8 cellular contexts compared by ENCODE assay signal in genomic region chr6:1796706-1797529, GRCh38.
A peak's percentile ranks its signal among the peaks of the same experiment; 100 is the strongest.
DNase-seq lines count a peak whose midpoint lies in the region; ATAC-seq, FAIRE-seq and TF ChIP-seq lines count a peak whose summit lies in the region.
"Had no signal": no experiment of that assay in that cellular context is flagged by ENCODE, and none has a peak within 500 bp of the region (broad histone marks: within the 10 kb centered on the region; RNA-seq: fewer than 3 reads in every experiment).

No MANE protein-coding gene starts in this region.

- H3K27me3 Mint-ChIP-seq in HFFc6 (ENCODE audit: insufficient read depth): no peaks in the 10 kb centered on the region; the same call in 1 of the 2 replicates
- no peaks in the 10 kb centered on the region for H3K27me3 Mint-ChIP-seq in CD14-positive monocyte (ENCODE audit: low read depth in 3 of 3)

- FAIRE-seq in HepG2 (lab: Jason Lieb, UNC): no peak
- FAIRE-seq: endometrium had no signal

- H3K4me1 ChIP-seq in gastrocnemius medialis: no peaks in the 10 kb centered on the region
- H3K4me1 ChIP-seq in HepG2 (ENCODE audit: insufficient read depth, low read length): 0 out of 2 replicates have a peak, but pooled peaks cover 8% of the 10 kb centered on the region

- H3K9me3 Mint-ChIP-seq in HFFc6: no peaks in the 10 kb centered on the region
- peaks cover 0 to 1% (median 0%) of the 10 kb centered on the region in 7 donors for H3K9me3 Mint-ChIP-seq in CD14-positive monocyte

- DNase-seq in HFFc6: peak; percentile 9
- no peak for DNase-seq in gastrocnemius medialis
- DNase-seq in HepG2 (ENCODE audit: low spot score): no peak
- DNase-seq in CD14-positive monocyte (ENCODE audit: low spot score): no peak
- DNase-seq in activated CD8-positive, alpha-beta memory T cell treated with anti-CD3 and anti-CD28 coated beads, Interleukin-2, amount 50 U/mL, for 4 hours: no peak

- no peak overlapping the region for H2AFZ ChIP-seq in HepG2 (ENCODE audit: low read length)

- no TSS peak for BruUV-seq in HepG2 (replicated peaks; lab: Mats Ljungman, UMichigan)

- H3K36me3 Mint-ChIP-seq in HFFc6 (ENCODE audit: low read depth): no peaks in the 10 kb centered on the region
- no peaks in the 10 kb centered on the region for H3K36me3 Mint-ChIP-seq in CD14-positive monocyte

- no peaks in the 10 kb centered on the region; the same call in 1 of the 2 replicates for H4K20me1 ChIP-seq in HepG2 (ENCODE audit: insufficient read depth, low read length)

- intact Hi-C loops in gastrocnemius medialis (cut with DNase I; ENCODE audit: low total_unique reads) (no loop called here), HepG2 (cut with micrococcal nuclease; ENCODE audit: unreplicated experiment) (loop anchor here (10.0 kb wide), 1 partner anchor 308 kb away; no protein-coding TSS in a partner anchor), CD14-positive monocyte (cut with micrococcal nuclease) (no loop called here)

- H3K9ac ChIP-seq in HepG2 (ENCODE audit: insufficient read depth, low read depth, low read length): no peak overlapping the region

- no peak overlapping the region for H3K4me2 ChIP-seq in HepG2 (ENCODE audit: low read depth, low read length)

- no peaks in the 10 kb centered on the region for H3K36me3 ChIP-seq in gastrocnemius medialis
- peaks cover 0 to 7% of the 10 kb centered on the region in 2 experiments; a peak in 3 of 5 replicates for H3K36me3 ChIP-seq in HepG2 (replicated peaks in 1 of 2; ENCODE audit: control insufficient read depth in 1 of 2, insufficient read depth in 2 of 2, low read length in 2 of 2)

- H3K27me3 ChIP-seq in gastrocnemius medialis: no peaks in the 10 kb centered on the region
- no peaks in the 10 kb centered on the region for H3K27me3 ChIP-seq in HepG2 (ENCODE audit: control insufficient read depth in 1 of 2, insufficient read depth in 2 of 2, low read length in 2 of 2)

- in situ Hi-C loops in gastrocnemius medialis (cut with MboI; ENCODE audit: low sequenced_read_pairs in 4 of 4) (no loop called here), HepG2 (cut with HindIII; ENCODE audit: extremely low pct_ligation_motif_present, low pct_unique_long_range_greater_than_20kb) (no loop called here)

- peak overlapping the region; percentile 27 for H3K4me3 Mint-ChIP-seq in HFFc6
- H3K4me3 Mint-ChIP-seq in CD14-positive monocyte: no peak overlapping the region

- WGBS in HepG2 (ENCODE audit: low lambda C conversion rate): 92% methylated on average over 6 of the region's 8 CpGs

- no peak overlapping the region for H3K4me3 ChIP-seq in gastrocnemius medialis
- no peak overlapping the region for H3K4me3 ChIP-seq in HepG2 (replicated peaks in 1 of 3; ENCODE audit: insufficient read depth in 1 of 3, low read depth in 2 of 3, low read length in 3 of 3)

- peak; percentile 70 for ATAC-seq in GM19025 (IDR thresholded peaks at IDR 0.05; ENCODE audit: low read depth, unreplicated experiment)
- ATAC-seq in HG03469 (IDR thresholded peaks at IDR 0.05; ENCODE audit: unreplicated experiment): peak; percentile 73
- no peak for ATAC-seq in gastrocnemius medialis
- no peak for ATAC-seq in HepG2

- H3K79me2 ChIP-seq in HepG2 (ENCODE audit: insufficient read depth, low read length): no peaks in the 10 kb centered on the region

- H3K27ac ChIP-seq in gastrocnemius medialis (peak overlapping the region in 3 of 4 donors; percentile 29 to 69 (median 44)), HepG2 (ENCODE audit: extremely low read length, insufficient read depth, low read length) (no peak overlapping the region)

- H3K27ac Mint-ChIP-seq in HFFc6: peak overlapping the region; percentile 16; the same call in 1 of the 2 replicates
- H3K27ac Mint-ChIP-seq in CD14-positive monocyte: no peak overlapping the region

- TF ChIP-seq POLR2A in gastrocnemius medialis (IDR thresholded peaks at IDR 0.05): no peak
- TF ChIP-seq POLR2A in HepG2 (IDR thresholded peaks at IDR 0.05; ENCODE audit: insufficient read depth in 1 of 2, low read depth in 2 of 2, low read length in 2 of 2): no peak

- POLR2A ChIA-PET in HepG2 (lab: Yijun Ruan, JAX): no interaction called here

- no peak for TF ChIP-seq CTCF in HFFc6 (IDR thresholded peaks at IDR 0.05)
- TF ChIP-seq CTCF in gastrocnemius medialis (IDR thresholded peaks at IDR 0.05 in 4 of 5, conservative IDR thresholded peaks at IDR 0.05 in 1 of 5): no peak
- no peak for TF ChIP-seq CTCF in HepG2 (CRISPR knock-in tag; IDR thresholded peaks at IDR 0.05)
- TF ChIP-seq CTCF in CD14-positive monocyte (IDR thresholded peaks at IDR 0.05): no peak

- H3K9me3 ChIP-seq in gastrocnemius medialis (no peaks in the 10 kb centered on the region), HepG2 (ENCODE audit: low read length) (no peaks in the 10 kb centered on the region)

- TF ChIP-seq EP300 in HepG2 (IDR thresholded peaks at IDR 0.05; ENCODE audit: low read depth in 2 of 2, low read length in 2 of 2) (no peak), HepG2 (CRISPR knock-in tag; IDR thresholded peaks at IDR 0.05; ENCODE audit: borderline replicate concordance) (no peak)

- CTCF ChIA-PET in HepG2 (lab: Yijun Ruan, JAX; ENCODE audit: low intra/inter-chr PET ratio, low total read pairs): no interaction called here

- no peak for TF ChIP-seq RAD21 in HepG2 (CRISPR knock-in tag; IDR thresholded peaks at IDR 0.05)

- peaks cover 27% of the 10 kb centered on the region for H3K4me1 Mint-ChIP-seq in HFFc6 (ENCODE audit: low read depth)
- no peaks in the 10 kb centered on the region for H3K4me1 Mint-ChIP-seq in CD14-positive monocyte

TF ChIP-seq in HepG2, 621 proteins besides CTCF, POLR2A, EP300 and RAD21:
- TF ChIP-seq ELF4 (CRISPR knock-in tag; IDR thresholded peaks at IDR 0.05; ENCODE audit: borderline replicate concordance): no peak
- TF ChIP-seq CREB1 (IDR thresholded peaks at IDR 0.05): no peak
- TF ChIP-seq CREB1 (CRISPR knock-in tag; IDR thresholded peaks at IDR 0.05): no peak
- TF ChIP-seq AHDC1 (CRISPR knock-in tag; IDR thresholded peaks at IDR 0.05; ENCODE audit: borderline replicate concordance): no peak
- TF ChIP-seq ZSCAN5A (CRISPR knock-in tag; IDR thresholded peaks at IDR 0.05; ENCODE audit: borderline replicate concordance): no peak
- no peak for TF ChIP-seq NFIB (CRISPR knock-in tag; IDR thresholded peaks at IDR 0.05; ENCODE audit: borderline replicate concordance)
- TF ChIP-seq ZNF264 (CRISPR knock-in tag; IDR thresholded peaks at IDR 0.05): no peak
- no peak for TF ChIP-seq THAP8 (CRISPR knock-in tag; IDR thresholded peaks at IDR 0.05; ENCODE audit: borderline replicate concordance)
- TF ChIP-seq ARHGAP35 (CRISPR knock-in tag; IDR thresholded peaks at IDR 0.05; ENCODE audit: borderline replicate concordance): no peak
- TF ChIP-seq ERF (CRISPR knock-in tag; IDR thresholded peaks at IDR 0.05): no peak
- TF ChIP-seq AGO1 (IDR thresholded peaks at IDR 0.05; ENCODE audit: low read depth, low read length, poor library complexity, severe bottlenecking): no peak
- no peak for TF ChIP-seq ARID2 (CRISPR knock-in tag; IDR thresholded peaks at IDR 0.05; ENCODE audit: borderline replicate concordance)
TF ChIP-seq in HepG2: peak in this region for 0.

Comparison
In these comparisons a context has a peak if more than half of its experiments do, and no peak if none do; other contexts are left out.
1. ATAC-seq: peak in GM19025 (single experiment) and HG03469 (single experiment); none in gastrocnemius medialis (0 of 2) and HepG2 (single experiment).